In genomic region chr7:100069991-100070390, GRCh38 we compare ENCODE assay signal across 1 cellular context.
TF ChIP-seq lines count a peak whose summit lies in the region.

No MANE protein-coding gene starts in this region.

TF ChIP-seq in SK-N-SH, 30 proteins besides CTCF, POLR2A, EP300 and RAD21 (continued from another document):
- TF ChIP-seq, protein P1, sequence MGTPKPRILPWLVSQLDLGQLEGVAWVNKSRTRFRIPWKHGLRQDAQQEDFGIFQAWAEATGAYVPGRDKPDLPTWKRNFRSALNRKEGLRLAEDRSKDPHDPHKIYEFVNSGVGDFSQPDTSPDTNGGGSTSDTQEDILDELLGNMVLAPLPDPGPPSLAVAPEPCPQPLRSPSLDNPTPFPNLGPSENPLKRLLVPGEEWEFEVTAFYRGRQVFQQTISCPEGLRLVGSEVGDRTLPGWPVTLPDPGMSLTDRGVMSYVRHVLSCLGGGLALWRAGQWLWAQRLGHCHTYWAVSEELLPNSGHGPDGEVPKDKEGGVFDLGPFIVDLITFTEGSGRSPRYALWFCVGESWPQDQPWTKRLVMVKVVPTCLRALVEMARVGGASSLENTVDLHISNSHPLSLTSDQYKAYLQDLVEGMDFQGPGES (IDR thresholded peaks at IDR 0.05; ENCODE audit: low read depth, low read length) = no peak
- TF ChIP-seq GABPA (IDR thresholded peaks at IDR 0.05; ENCODE audit: low read depth) (no peak), FOXM1 (IDR thresholded peaks at IDR 0.05; ENCODE audit: low read depth) (no peak), USF2 (IDR thresholded peaks at IDR 0.05; ENCODE audit: borderline replicate concordance, low read depth, low read length) (no peak), MXI1 (IDR thresholded peaks at IDR 0.05; ENCODE audit: low read depth, low read length) (no peak), USF1 (IDR thresholded peaks at IDR 0.05; ENCODE audit: borderline replicate concordance, low read depth) (no peak), YY1 (IDR thresholded peaks at IDR 0.05; ENCODE audit: low read depth) (no peak), TCF12 (IDR thresholded peaks at IDR 0.05) (no peak), EZH2phosphoT487 (IDR thresholded peaks at IDR 0.05; ENCODE audit: borderline replicate concordance, low read depth) (no peak), TAF1 (IDR thresholded peaks at IDR 0.05; ENCODE audit: borderline replicate concordance, low read depth, low read length) (no peak), TEAD4 (IDR thresholded peaks at IDR 0.05; ENCODE audit: borderline replicate concordance, insufficient read depth) (no peak)
- TF ChIP-seq, protein P2, sequence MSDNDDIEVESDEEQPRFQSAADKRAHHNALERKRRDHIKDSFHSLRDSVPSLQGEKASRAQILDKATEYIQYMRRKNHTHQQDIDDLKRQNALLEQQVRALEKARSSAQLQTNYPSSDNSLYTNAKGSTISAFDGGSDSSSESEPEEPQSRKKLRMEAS (IDR thresholded peaks at IDR 0.05; ENCODE audit: low read depth) = no peak
- TF ChIP-seq, protein P3, sequence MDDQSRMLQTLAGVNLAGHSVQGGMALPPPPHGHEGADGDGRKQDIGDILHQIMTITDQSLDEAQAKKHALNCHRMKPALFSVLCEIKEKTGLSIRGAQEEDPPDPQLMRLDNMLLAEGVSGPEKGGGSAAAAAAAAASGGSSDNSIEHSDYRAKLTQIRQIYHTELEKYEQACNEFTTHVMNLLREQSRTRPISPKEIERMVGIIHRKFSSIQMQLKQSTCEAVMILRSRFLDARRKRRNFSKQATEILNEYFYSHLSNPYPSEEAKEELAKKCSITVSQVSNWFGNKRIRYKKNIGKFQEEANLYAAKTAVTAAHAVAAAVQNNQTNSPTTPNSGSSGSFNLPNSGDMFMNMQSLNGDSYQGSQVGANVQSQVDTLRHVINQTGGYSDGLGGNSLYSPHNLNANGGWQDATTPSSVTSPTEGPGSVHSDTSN (IDR thresholded peaks at IDR 0.05) = no peak
TF ChIP-seq in SK-N-SH: peak in this region for 0.
